ENCODE assay signal across 16 cellular contexts in the genomic region with DNA sequence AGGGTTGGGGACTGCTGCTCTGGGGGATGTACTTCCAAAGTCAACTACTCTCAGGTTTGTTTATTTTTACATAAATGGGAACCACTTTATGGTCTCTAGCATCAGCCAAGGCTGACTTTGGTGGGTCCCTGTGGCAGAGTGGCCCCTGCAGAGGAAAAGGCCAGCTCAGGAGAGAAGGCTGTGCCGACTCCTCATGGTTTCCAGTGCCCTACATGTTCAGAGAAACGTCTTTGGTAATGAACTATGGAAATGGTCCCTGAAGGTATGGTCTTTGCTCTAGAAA. TPM values are rescaled to one million over a fixed set of nuclear protein-coding genes. Genes with fewer than 3 reads are reported as not detected.
DNase-seq lines count a peak whose midpoint lies in the region; ATAC-seq and TF ChIP-seq lines count a peak whose summit lies in the region.
"Had no signal": no experiment of that assay in that cellular context is flagged by ENCODE, and none has a peak within 500 bp of the region (broad histone marks: within the 10 kb centered on the region; RNA-seq: fewer than 3 reads in every experiment).

No MANE protein-coding gene starts in this region.

- no peaks in the 10 kb centered on the region for H3K9me3 ChIP-seq in BLaER1
- no peaks in the 10 kb centered on the region for H3K9me3 ChIP-seq in CD8-positive, alpha-beta T cell (ENCODE audit: low read length)
- H3K9me3 ChIP-seq in endodermal cell (ENCODE audit: control insufficient read depth, low read length), result no peaks in the 10 kb centered on the region
- H3K9me3 ChIP-seq: ascending aorta, HAP-1, ovary, thoracic aorta had no signal

- no peaks in the 10 kb centered on the region for H3K27me3 Mint-ChIP-seq in CD8-positive, alpha-beta T cell (ENCODE audit: low read depth)
- no peaks in the 10 kb centered on the region for H3K27me3 Mint-ChIP-seq in endodermal cell (ENCODE audit: insufficient read depth)

- WGBS in endodermal cell (ENCODE audit: insufficient coverage in 1 of 2, insufficient read length in 1 of 2), 2 experiments, result 87 to 93% methylated on average over 2 of the region's 2 CpGs

- peaks cover 53% of the 10 kb centered on the region for H3K36me3 ChIP-seq in BLaER1
- peaks cover 8% of the 10 kb centered on the region for H3K36me3 ChIP-seq in CD8-positive, alpha-beta T cell (ENCODE audit: insufficient read depth, low read length)
- H3K36me3 ChIP-seq in endodermal cell (ENCODE audit: control insufficient read depth, insufficient read depth, low read length), result peaks cover 49% of the 10 kb centered on the region
- H3K36me3 ChIP-seq: ovary had no signal

- H3K4me3 Mint-ChIP-seq in CD8-positive, alpha-beta T cell, result no peak overlapping the region
- no peak overlapping the region for H3K4me3 Mint-ChIP-seq in endodermal cell

- no peak for TF ChIP-seq CTCF in CD8-positive, alpha-beta T cell (IDR thresholded peaks at IDR 0.05)
- TF ChIP-seq CTCF in VCaP (conservative IDR thresholded peaks at IDR 0.05) (no peak), endodermal cell (conservative IDR thresholded peaks at IDR 0.05) (no peak)

- H3K4me3 ChIP-seq in BLaER1 (no peak overlapping the region), endodermal cell (ENCODE audit: low read length) (no peak overlapping the region)
- no peak overlapping the region for H3K4me3 ChIP-seq in CD8-positive, alpha-beta T cell (ENCODE audit: low read depth, low read length)
- H3K4me3 ChIP-seq: ascending aorta, HAP-1, lung, ovary, thoracic aorta had no signal

- H3K27ac ChIP-seq in BLaER1, result 0 out of 2 replicates have a peak overlapping the region, but pooled peaks have one; percentile 79
- no peak overlapping the region for H3K27ac ChIP-seq in CD8-positive, alpha-beta T cell (ENCODE audit: low read depth, low read length)
- peak overlapping the region; percentile 92; the same call in 1 of the 2 replicates for H3K27ac ChIP-seq in VCaP
- H3K27ac ChIP-seq in endodermal cell (ENCODE audit: low read depth, low read length), result no peak overlapping the region
- H3K27ac ChIP-seq: ascending aorta, ovary, thoracic aorta had no signal

- H3K9ac ChIP-seq in BLaER1 (no peak overlapping the region), endodermal cell (ENCODE audit: extremely low read depth, low read length, poor library complexity, severe bottlenecking) (no peak overlapping the region)

- no peaks in the 10 kb centered on the region for H3K27me3 ChIP-seq in BLaER1
- H3K27me3 ChIP-seq in CD8-positive, alpha-beta T cell (ENCODE audit: insufficient read depth, low read length), result no peaks in the 10 kb centered on the region
- no peaks in the 10 kb centered on the region for H3K27me3 ChIP-seq in endodermal cell (ENCODE audit: control insufficient read depth, insufficient read depth, low read length, poor library complexity, severe bottlenecking)
- H3K27me3 ChIP-seq: ascending aorta, ovary had no signal

- H3K4me1 Mint-ChIP-seq in CD8-positive, alpha-beta T cell (ENCODE audit: low read depth), result peaks cover 20% of the 10 kb centered on the region
- H3K4me1 Mint-ChIP-seq in endodermal cell, result no peaks in the 10 kb centered on the region

- H3K4me1 ChIP-seq in BLaER1 (peaks cover 87% of the 10 kb centered on the region), endodermal cell (ENCODE audit: control insufficient read depth, insufficient read depth, low read length) (no peaks in the 10 kb centered on the region)
- peaks cover 37% of the 10 kb centered on the region for H3K4me1 ChIP-seq in CD8-positive, alpha-beta T cell (ENCODE audit: insufficient read depth, low read length)
- H3K4me1 ChIP-seq: HAP-1 had no signal

- CTCF ChIA-PET in CD8-positive, alpha-beta T cell (lab: Charles Lee), result interaction anchor here (0.8 to 3.2 kb wide), 8 partner anchors 9 to 180 kb away, joined by 3 to 21 read pairs (median 4); no protein-coding TSS in a partner anchor

- no peak for DNase-seq in CD8-positive, alpha-beta T cell
- DNase-seq in endodermal cell, result no peak
- no peak for DNase-seq in effector CD4-positive, alpha-beta T cell
- DNase-seq: NCI-H774, ovary, right cardiac atrium had no signal

- no peak for ATAC-seq in CD8-positive, alpha-beta T cell
- no peak for ATAC-seq in HG03354 (IDR thresholded peaks at IDR 0.05; ENCODE audit: poor library complexity, severe bottlenecking, unreplicated experiment)
- ATAC-seq in GM21737 (IDR thresholded peaks at IDR 0.05; ENCODE audit: unreplicated experiment), result no peak
- ATAC-seq: right cardiac atrium had no signal

- no peak overlapping the region for H3K4me2 ChIP-seq in BLaER1

- H3K9me3 Mint-ChIP-seq in CD8-positive, alpha-beta T cell, result no peaks in the 10 kb centered on the region
- no peaks in the 10 kb centered on the region for H3K9me3 Mint-ChIP-seq in endodermal cell

- POLR2A ChIA-PET in CD8-positive, alpha-beta T cell (lab: Charles Lee), result no interaction called here

- peaks cover 39% of the 10 kb centered on the region for H3K36me3 Mint-ChIP-seq in CD8-positive, alpha-beta T cell
- peaks cover 34% of the 10 kb centered on the region for H3K36me3 Mint-ChIP-seq in endodermal cell (ENCODE audit: low read depth)

- H3K27ac Mint-ChIP-seq in CD8-positive, alpha-beta T cell, result peak overlapping the region; percentile 49
- H3K27ac Mint-ChIP-seq in endodermal cell, result peak overlapping the region; percentile 39

- peaks cover 78% of the 10 kb centered on the region for H4K20me1 ChIP-seq in BLaER1

- intact Hi-C loops in CD8-positive, alpha-beta T cell (cut with DNase I, micrococcal nuclease), result no loop called here

RNA-seq across cellular contexts. Expression of gene ZDHHC8, which starts 3.0 kb away (rescaled TPM):
- total RNA-seq in CD8-positive, alpha-beta T cell, result 10 to 100 TPM; 39.3 to 43.4 TPM
- 10 to 100 TPM; 82.2 to 82.3 TPM for total RNA-seq in endodermal cell
- polyA plus RNA-seq in endodermal cell (2013, experiment 1 of 2), result 70.4 TPM
- 56.8 TPM for polyA plus RNA-seq in endodermal cell (2013, experiment 2 of 2)

RNA-seq across cellular contexts. Expression of gene TRMT2A, which starts 11.5 kb away (rescaled TPM):
- total RNA-seq in CD8-positive, alpha-beta T cell, result 10 to 100 TPM; 57.8 to 62.8 TPM
- total RNA-seq in endodermal cell, result 10 to 100 TPM; 45.6 to 55.2 TPM
- polyA plus RNA-seq in endodermal cell (2013, experiment 1 of 2), result 44.3 TPM
- 33.8 TPM for polyA plus RNA-seq in endodermal cell (2013, experiment 2 of 2)

RNA-seq across cellular contexts. Expression of gene RANBP1, which starts 12.7 kb away (rescaled TPM):
- total RNA-seq in CD8-positive, alpha-beta T cell, result 10 to 100 TPM; 61.5 to 66.2 TPM
- 100 to 1,000 TPM; 320 to 415 TPM for total RNA-seq in endodermal cell
- 514 TPM for polyA plus RNA-seq in endodermal cell (2013, experiment 1 of 2)
- 506 TPM for polyA plus RNA-seq in endodermal cell (2013, experiment 2 of 2)

RNA-seq across cellular contexts. Expression of gene CCDC188, which starts 22.3 kb away (rescaled TPM):
- not detected for total RNA-seq in CD8-positive, alpha-beta T cell
- total RNA-seq in endodermal cell, result not detected
- polyA plus RNA-seq in endodermal cell (2013, experiment 1 of 2), result 2.2 TPM
- 0.87 TPM for polyA plus RNA-seq in endodermal cell (2013, experiment 2 of 2)
- total RNA-seq: activated CD8-positive, alpha-beta memory T cell treated with anti-CD3 and anti-CD28 coated beads for 36 hours; ascending aorta; G401; thoracic aorta had no signal

RNA-seq across cellular contexts. Expression of gene DGCR8, which starts 48.5 kb away (rescaled TPM):
- total RNA-seq in CD8-positive, alpha-beta T cell, result 10 to 100 TPM; 16.9 to 22.1 TPM
- 10 to 100 TPM; 61.3 to 76.1 TPM for total RNA-seq in endodermal cell
- 43.6 TPM for polyA plus RNA-seq in endodermal cell (2013, experiment 1 of 2)
- polyA plus RNA-seq in endodermal cell (2013, experiment 2 of 2), result 34.4 TPM

Comparison
In these comparisons a context has a peak if more than half of its experiments do, and no peak if none do; other contexts are left out.
1. H3K27ac ChIP-seq: peak in BLaER1 (single experiment) and VCaP (single experiment); none in CD8-positive, alpha-beta T cell (single experiment) and endodermal cell (single experiment).
2. RNA of gene RANBP1, which starts 12.7 kb away (total RNA-seq): 320 to 415 TPM in endodermal cell; 61.5 to 66.2 TPM in CD8-positive, alpha-beta T cell; every median in the first group is over 4 times any median in the second.